34 cellular contexts compared by ENCODE assay signal in the genomic region with DNA sequence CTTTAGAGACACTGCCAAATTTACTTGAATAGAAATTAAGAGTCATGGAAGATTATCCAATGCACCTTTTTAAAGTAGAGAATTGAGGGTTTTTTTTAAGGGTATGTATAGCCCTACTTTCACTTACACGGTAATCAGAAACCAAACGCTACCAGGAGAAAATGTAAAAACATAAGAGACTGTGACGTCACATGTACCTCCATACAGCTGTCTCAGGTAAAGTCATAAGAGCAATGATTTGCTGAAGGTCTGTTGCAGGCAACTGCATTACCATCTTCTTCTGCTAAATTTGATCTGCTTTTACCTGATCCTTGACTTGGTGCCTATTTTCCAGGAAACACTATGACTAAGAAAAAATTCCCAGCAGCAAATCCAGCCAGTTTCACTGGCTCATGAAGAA.
"Had no signal": no experiment of that assay in that cellular context is flagged by ENCODE, and none has a peak within 500 bp of the region (broad histone marks: within the 10 kb centered on the region; RNA-seq: fewer than 3 reads in every experiment).

No MANE protein-coding gene starts in this region.

- H3K27ac ChIP-seq: KMS-11 had no signal

- H3K27me3 ChIP-seq: MG63 had no signal

- H3K9ac ChIP-seq: KMS-11 had no signal

- H3K4me2 ChIP-seq: KMS-11 had no signal

- H3K4me3 ChIP-seq: MG63 had no signal

- H3K36me3 ChIP-seq: MG63 had no signal

- DNase-seq: Karpas-422, Kasumi-1, MG63, MM.1S, MV-4-11, NCI-H1048, NCI-H1092, NCI-H1092 treated with DMSO at 0.1 percent for 48 hours, NCI-H1105, NCI-H1105 treated with DMSO at 0.1 percent for 48 hours, NCI-H1417, NCI-H1417 treated with DMSO at 0.1 percent for 48 hours, NCI-H1436, NCI-H1436 treated with DMSO at 0.1 percent for 48 hours, NCI-H146, NCI-H1694, NCI-H1694 treated with DMSO at 0.1 percent for 48 hours, NCI-H187, NCI-H187 treated with DMSO at 0.1 percent for 48 hours, NCI-H1930, NCI-H2029, NCI-H2029 treated with DMSO at 0.1 percent for 48 hours, NCI-H2081, NCI-H2081 treated with DMSO at 0.1 percent for 48 hours, NCI-H2107, NCI-H2171, NCI-H2171 treated with DMSO at 0.1 percent for 48 hours, NCI-H2227 treated with DMSO at 0.1 percent for 48 hours, NCI-H226, NCI-H345, NCI-H446, NCI-H446 treated with DMSO at 0.1 percent for 48 hours, NCI-H510A had no signal

- H3K9me3 ChIP-seq: MG63 had no signal
